ENCODE assay signal across 3 cellular contexts in the genomic region with DNA sequence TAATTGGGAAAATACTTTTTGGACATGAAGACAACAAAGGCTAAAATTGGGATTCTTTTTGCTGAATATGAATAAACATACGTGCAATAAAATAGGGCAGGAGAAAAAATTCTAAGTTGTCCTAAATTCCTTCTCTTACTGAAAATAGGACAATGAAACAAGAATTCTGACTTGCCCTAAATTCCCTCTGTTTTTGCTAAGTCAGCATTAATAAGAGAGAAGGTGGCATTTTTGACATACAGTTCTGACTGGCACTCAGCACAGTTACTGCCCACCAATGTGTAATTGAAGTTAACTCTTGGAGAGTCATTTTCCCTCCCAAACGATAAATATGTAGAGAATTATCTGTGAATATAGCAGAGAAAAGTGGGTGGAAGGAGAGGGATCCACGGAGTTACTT.
TF ChIP-seq lines count a peak whose summit lies in the region.

No MANE protein-coding gene starts in this region.

TF ChIP-seq in A549, 52 proteins besides CTCF, POLR2A, EP300 and RAD21:
- TF ChIP-seq, protein P1, sequence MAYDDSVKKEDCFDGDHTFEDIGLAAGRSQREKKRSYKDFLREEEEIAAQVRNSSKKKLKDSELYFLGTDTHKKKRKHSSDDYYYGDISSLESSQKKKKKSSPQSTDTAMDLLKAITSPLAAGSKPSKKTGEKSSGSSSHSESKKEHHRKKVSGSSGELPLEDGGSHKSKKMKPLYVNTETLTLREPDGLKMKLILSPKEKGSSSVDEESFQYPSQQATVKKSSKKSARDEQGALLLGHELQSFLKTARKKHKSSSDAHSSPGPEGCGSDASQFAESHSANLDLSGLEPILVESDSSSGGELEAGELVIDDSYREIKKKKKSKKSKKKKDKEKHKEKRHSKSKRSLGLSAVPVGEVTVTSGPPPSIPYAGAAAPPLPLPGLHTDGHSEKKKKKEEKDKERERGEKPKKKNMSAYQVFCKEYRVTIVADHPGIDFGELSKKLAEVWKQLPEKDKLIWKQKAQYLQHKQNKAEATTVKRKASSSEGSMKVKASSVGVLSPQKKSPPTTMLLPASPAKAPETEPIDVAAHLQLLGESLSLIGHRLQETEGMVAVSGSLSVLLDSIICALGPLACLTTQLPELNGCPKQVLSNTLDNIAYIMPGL (CRISPR knock-in tag; IDR thresholded peaks at IDR 0.05; ENCODE audit: borderline replicate concordance): no peak
- peak; percentile 96 for TF ChIP-seq MAFK (IDR thresholded peaks at IDR 0.05; ENCODE audit: partially characterized antibody)

TF ChIP-seq in IMR-90, 13 proteins besides CTCF, POLR2A, EP300 and RAD21:
- no peak for TF ChIP-seq BHLHE40 (IDR thresholded peaks at IDR 0.05; ENCODE audit: low read depth, low read length)
- no peak for TF ChIP-seq SMC3 (IDR thresholded peaks at IDR 0.05; ENCODE audit: low read depth, low read length)
- TF ChIP-seq RFX5 (IDR thresholded peaks at IDR 0.05; ENCODE audit: low read depth, low read length): no peak
- peak; percentile 99 for TF ChIP-seq MAFK (IDR thresholded peaks at IDR 0.05; ENCODE audit: low read depth, low read length)
- TF ChIP-seq MXI1 (IDR thresholded peaks at IDR 0.05; ENCODE audit: borderline replicate concordance, low read depth, low read length): no peak
- no peak for TF ChIP-seq FOS (IDR thresholded peaks at IDR 0.05; ENCODE audit: low read depth, low read length)
TF ChIP-seq in IMR-90: peak in this region for 1.

TF ChIP-seq in H1, 55 proteins besides CTCF, POLR2A, EP300 and RAD21:
- TF ChIP-seq MAFK (IDR thresholded peaks at IDR 0.05; ENCODE audit: low read depth, low read length) (peak; percentile 99), CBX5 (IDR thresholded peaks at IDR 0.05; ENCODE audit: low read depth, low read length) (no peak)
